1 cellular context compared by ENCODE assay signal in the genomic region with DNA sequence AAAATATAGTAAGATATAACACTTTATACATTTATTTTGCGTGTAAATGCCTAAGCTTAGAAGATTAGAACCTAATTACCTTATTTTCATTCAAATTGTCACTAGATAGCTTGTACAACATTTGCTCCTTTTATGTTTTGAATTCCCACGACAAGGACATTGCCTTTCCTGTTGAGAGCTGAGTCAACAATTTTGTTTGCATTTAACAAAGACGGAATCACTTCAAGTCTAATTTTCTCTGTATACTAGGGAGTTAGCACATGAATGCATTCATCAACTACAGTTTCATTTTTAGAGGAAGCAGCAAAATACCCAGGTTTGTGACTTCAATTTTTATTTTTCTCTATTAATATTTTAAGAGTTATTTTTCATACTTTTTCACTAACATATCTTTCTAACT.
TF ChIP-seq lines count a peak whose summit lies in the region.

No MANE protein-coding gene starts in this region.

TF ChIP-seq in HepG2, 621 proteins besides CTCF, POLR2A, EP300 and RAD21 (continued from another document):
- TF ChIP-seq ZFAT (CRISPR knock-in tag; conservative IDR thresholded peaks at IDR 0.05) (no peak), FOXA3 (CRISPR knock-in tag; IDR thresholded peaks at IDR 0.05) (peak; percentile 34; the same call in 1 of the 2 replicates), U2AF1 (optimal IDR thresholded peaks at IDR 0.05; ENCODE audit: low read depth, low read length) (no peak), SOX6 (IDR thresholded peaks at IDR 0.05) (no peak), SOX6 (CRISPR knock-in tag; IDR thresholded peaks at IDR 0.05) (no peak; the same call in 1 of the 2 replicates), ASH2L (IDR thresholded peaks at IDR 0.05; ENCODE audit: insufficient read length, low read depth, low read length) (peak; percentile 32), GATAD2A (CRISPR knock-in tag; IDR thresholded peaks at IDR 0.05) (0 out of 2 replicates have a peak, but pooled peaks have one; percentile 16), TCF7L2 (IDR thresholded peaks at IDR 0.05; ENCODE audit: low read depth, low read length) (0 out of 2 replicates have a peak, but pooled peaks have one; percentile 11), MAFF (IDR thresholded peaks at IDR 0.05; ENCODE audit: low read depth, low read length) (peak; percentile 78), MAFK (conservative IDR thresholded peaks at IDR 0.05 in 1 of 2, IDR thresholded peaks at IDR 0.05 in 1 of 2; ENCODE audit: low read length in 2 of 2) (peak; percentile 86 to 87), SOX13 (IDR thresholded peaks at IDR 0.05) (no peak), SOX13 (CRISPR knock-in tag; conservative IDR thresholded peaks at IDR 0.05 in 1 of 2, IDR thresholded peaks at IDR 0.05 in 1 of 2) (peak in 1 of 2 experiments; percentile 42; a peak in 1 of 4 replicates), ZC3H4 (CRISPR knock-in tag; IDR thresholded peaks at IDR 0.05; ENCODE audit: borderline replicate concordance) (no peak), ZNF136 (CRISPR knock-in tag; IDR thresholded peaks at IDR 0.05; ENCODE audit: low read depth) (no peak), FOXK2 (IDR thresholded peaks at IDR 0.05) (no peak)
- TF ChIP-seq, protein P1, sequence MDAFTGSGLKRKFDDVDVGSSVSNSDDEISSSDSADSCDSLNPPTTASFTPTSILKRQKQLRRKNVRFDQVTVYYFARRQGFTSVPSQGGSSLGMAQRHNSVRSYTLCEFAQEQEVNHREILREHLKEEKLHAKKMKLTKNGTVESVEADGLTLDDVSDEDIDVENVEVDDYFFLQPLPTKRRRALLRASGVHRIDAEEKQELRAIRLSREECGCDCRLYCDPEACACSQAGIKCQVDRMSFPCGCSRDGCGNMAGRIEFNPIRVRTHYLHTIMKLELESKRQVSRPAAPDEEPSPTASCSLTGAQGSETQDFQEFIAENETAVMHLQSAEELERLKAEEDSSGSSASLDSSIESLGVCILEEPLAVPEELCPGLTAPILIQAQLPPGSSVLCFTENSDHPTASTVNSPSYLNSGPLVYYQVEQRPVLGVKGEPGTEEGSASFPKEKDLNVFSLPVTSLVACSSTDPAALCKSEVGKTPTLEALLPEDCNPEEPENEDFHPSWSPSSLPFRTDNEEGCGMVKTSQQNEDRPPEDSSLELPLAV (CRISPR knock-in tag; conservative IDR thresholded peaks at IDR 0.05; ENCODE audit: low read depth) = no peak
- TF ChIP-seq, protein P2, sequence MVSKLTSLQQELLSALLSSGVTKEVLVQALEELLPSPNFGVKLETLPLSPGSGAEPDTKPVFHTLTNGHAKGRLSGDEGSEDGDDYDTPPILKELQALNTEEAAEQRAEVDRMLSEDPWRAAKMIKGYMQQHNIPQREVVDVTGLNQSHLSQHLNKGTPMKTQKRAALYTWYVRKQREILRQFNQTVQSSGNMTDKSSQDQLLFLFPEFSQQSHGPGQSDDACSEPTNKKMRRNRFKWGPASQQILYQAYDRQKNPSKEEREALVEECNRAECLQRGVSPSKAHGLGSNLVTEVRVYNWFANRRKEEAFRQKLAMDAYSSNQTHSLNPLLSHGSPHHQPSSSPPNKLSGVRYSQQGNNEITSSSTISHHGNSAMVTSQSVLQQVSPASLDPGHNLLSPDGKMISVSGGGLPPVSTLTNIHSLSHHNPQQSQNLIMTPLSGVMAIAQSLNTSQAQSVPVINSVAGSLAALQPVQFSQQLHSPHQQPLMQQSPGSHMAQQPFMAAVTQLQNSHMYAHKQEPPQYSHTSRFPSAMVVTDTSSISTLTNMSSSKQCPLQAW (CRISPR knock-in tag; IDR thresholded peaks at IDR 0.05) = no peak
- TF ChIP-seq, protein P3, sequence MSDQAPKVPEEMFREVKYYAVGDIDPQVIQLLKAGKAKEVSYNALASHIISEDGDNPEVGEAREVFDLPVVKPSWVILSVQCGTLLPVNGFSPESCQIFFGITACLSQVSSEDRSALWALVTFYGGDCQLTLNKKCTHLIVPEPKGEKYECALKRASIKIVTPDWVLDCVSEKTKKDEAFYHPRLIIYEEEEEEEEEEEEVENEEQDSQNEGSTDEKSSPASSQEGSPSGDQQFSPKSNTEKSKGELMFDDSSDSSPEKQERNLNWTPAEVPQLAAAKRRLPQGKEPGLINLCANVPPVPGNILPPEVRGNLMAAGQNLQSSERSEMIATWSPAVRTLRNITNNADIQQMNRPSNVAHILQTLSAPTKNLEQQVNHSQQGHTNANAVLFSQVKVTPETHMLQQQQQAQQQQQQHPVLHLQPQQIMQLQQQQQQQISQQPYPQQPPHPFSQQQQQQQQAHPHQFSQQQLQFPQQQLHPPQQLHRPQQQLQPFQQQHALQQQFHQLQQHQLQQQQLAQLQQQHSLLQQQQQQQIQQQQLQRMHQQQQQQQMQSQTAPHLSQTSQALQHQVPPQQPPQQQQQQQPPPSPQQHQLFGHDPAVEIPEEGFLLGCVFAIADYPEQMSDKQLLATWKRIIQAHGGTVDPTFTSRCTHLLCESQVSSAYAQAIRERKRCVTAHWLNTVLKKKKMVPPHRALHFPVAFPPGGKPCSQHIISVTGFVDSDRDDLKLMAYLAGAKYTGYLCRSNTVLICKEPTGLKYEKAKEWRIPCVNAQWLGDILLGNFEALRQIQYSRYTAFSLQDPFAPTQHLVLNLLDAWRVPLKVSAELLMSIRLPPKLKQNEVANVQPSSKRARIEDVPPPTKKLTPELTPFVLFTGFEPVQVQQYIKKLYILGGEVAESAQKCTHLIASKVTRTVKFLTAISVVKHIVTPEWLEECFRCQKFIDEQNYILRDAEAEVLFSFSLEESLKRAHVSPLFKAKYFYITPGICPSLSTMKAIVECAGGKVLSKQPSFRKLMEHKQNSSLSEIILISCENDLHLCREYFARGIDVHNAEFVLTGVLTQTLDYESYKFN (CRISPR knock-in tag; conservative IDR thresholded peaks at IDR 0.05) = peak; percentile 36
